In genomic region chr22:46096051-46096450, GRCh38 we compare ENCODE assay signal across 22 cellular contexts. TPM values are rescaled to one million over a fixed set of nuclear protein-coding genes. Genes with fewer than 3 reads are reported as not detected.
DNase-seq lines count a peak whose midpoint lies in the region; ATAC-seq and TF ChIP-seq lines count a peak whose summit lies in the region.
"Had no signal": no experiment of that assay in that cellular context is flagged by ENCODE, and none has a peak within 500 bp of the region (broad histone marks: within the 10 kb centered on the region; RNA-seq: fewer than 3 reads in every experiment).

No MANE protein-coding gene starts in this region.

- H3K4me1 ChIP-seq in left ventricle myocardium inferior, result peaks cover 100% of the 10 kb centered on the region
- peaks cover 43% of the 10 kb centered on the region for H3K4me1 ChIP-seq in fibroblast of lung (ENCODE audit: control insufficient read depth, extremely low read depth, insufficient read depth, low read length)
- peaks cover 24 to 94% (median 69%) of the 10 kb centered on the region in 6 donors for H3K4me1 ChIP-seq in spleen
- H3K4me1 ChIP-seq: SJCRH30 had no signal

- ATAC-seq in GM19455 (IDR thresholded peaks at IDR 0.05; ENCODE audit: unreplicated experiment) (no peak), HG03135 (IDR thresholded peaks at IDR 0.05; ENCODE audit: unreplicated experiment) (no peak), GM19467 (IDR thresholded peaks at IDR 0.05; ENCODE audit: unreplicated experiment) (no peak)
- ATAC-seq: activated T-cell treated with anti-CD3 and anti-CD28 coated beads, Interleukin-2, amount 50 U/mL, for 4 hours; left cardiac atrium had no signal

- intact Hi-C loops in left ventricle myocardium inferior (cut with micrococcal nuclease), result no loop called here
- intact Hi-C loops in cardiac septum (cut with DNase I), result no loop called here
- intact Hi-C loops in spleen (cut with DNase I; ENCODE audit: low total_unique reads), result no loop called here

- H3K27me3 ChIP-seq in left ventricle myocardium inferior (ENCODE audit: low read depth), result no peaks in the 10 kb centered on the region
- no peaks in the 10 kb centered on the region for H3K27me3 ChIP-seq in fibroblast of lung (ENCODE audit: control insufficient read depth, insufficient read depth, low read length)
- H3K27me3 ChIP-seq in spleen (replicated peaks in 1 of 7), result no peaks in the 10 kb centered on the region
- H3K27me3 ChIP-seq: neutrophil, Peyer's patch, SJCRH30, thyroid gland had no signal

- TF ChIP-seq CTCF in left ventricle myocardium inferior (IDR thresholded peaks at IDR 0.05; ENCODE audit: borderline replicate concordance) (no peak), fibroblast of lung (conservative IDR thresholded peaks at IDR 0.05 in 1 of 2, IDR thresholded peaks at IDR 0.05 in 1 of 2; ENCODE audit: low read depth in 1 of 2, low read length in 2 of 2) (no peak), spleen (IDR thresholded peaks at IDR 0.05 in 8 of 11, conservative IDR thresholded peaks at IDR 0.05 in 3 of 11) (no peak)

- peaks cover 7% of the 10 kb centered on the region for H4K20me1 ChIP-seq in fibroblast of lung (ENCODE audit: control insufficient read depth, extremely low read depth, insufficient read depth, low read length)

- H3K9me3 ChIP-seq in left ventricle myocardium inferior (replicated peaks) (no peaks in the 10 kb centered on the region), fibroblast of lung (ENCODE audit: control insufficient read depth, insufficient read depth, low read depth, low read length) (no peaks in the 10 kb centered on the region), spleen (no peaks in the 10 kb centered on the region)
- H3K9me3 ChIP-seq: neutrophil, Peyer's patch, SJCRH30, thyroid gland had no signal

- H3K27ac ChIP-seq in left ventricle myocardium inferior (replicated peaks) (peak overlapping the region; percentile 88), fibroblast of lung (ENCODE audit: insufficient read depth, low read length) (peak overlapping the region; percentile 29), spleen (peak overlapping the region in 5 of 8 donors; percentile 11 to 98 (median 45))
- H3K27ac ChIP-seq: neutrophil, SJCRH30 had no signal

- H3K9ac ChIP-seq in fibroblast of lung (ENCODE audit: insufficient read depth, low read length), result no peak overlapping the region

- no peak overlapping the region for H3K4me3 ChIP-seq in left ventricle myocardium inferior
- H3K4me3 ChIP-seq in fibroblast of lung (replicated peaks in 1 of 4; ENCODE audit: control extremely low read depth in 1 of 4, insufficient read depth in 1 of 4, low read depth in 3 of 4, low read length in 4 of 4), result no peak overlapping the region
- H3K4me3 ChIP-seq in spleen, result no peak overlapping the region
- H3K4me3 ChIP-seq: Peyer's patch, SJCRH30, thyroid gland had no signal

- no peak for TF ChIP-seq POLR2A in spleen (IDR thresholded peaks at IDR 0.05)

- DNase-seq in left ventricle myocardium inferior, result no peak
- DNase-seq in cardiac septum (ENCODE audit: low spot score), result no peak
- no peak for DNase-seq in fibroblast of lung (ENCODE audit: low read depth in 2 of 2)
- no peak for DNase-seq in spleen
- no peak for DNase-seq in EL
- DNase-seq: activated naive CD4-positive, alpha-beta T cell; activated T-cell treated with anti-CD3 and anti-CD28 coated beads, Interleukin-2, amount 50 U/mL, for 4 hours; AML-193; head of caudate nucleus; left cardiac atrium; mesendoderm; MV-4-11; NCI-H146; NCI-H526; Peyer's patch; SJCRH30; small intestine; thyroid gland had no signal

- H3K4me2 ChIP-seq in fibroblast of lung (ENCODE audit: extremely low read depth, insufficient read depth, low read length), result no peak overlapping the region

- no peak overlapping the region for H2AFZ ChIP-seq in fibroblast of lung (ENCODE audit: low read length)

- peaks cover 97% of the 10 kb centered on the region for H3K79me2 ChIP-seq in fibroblast of lung (ENCODE audit: control insufficient read depth, insufficient read depth, low read length)

- 67 to 86% (median 82%) methylated on average over 1 to 9 of the region's 9 CpGs for WGBS in spleen, 5 donors

- peaks cover 63% of the 10 kb centered on the region for H3K36me3 ChIP-seq in left ventricle myocardium inferior
- H3K36me3 ChIP-seq in fibroblast of lung (ENCODE audit: control insufficient read depth, insufficient read depth, low read length), result peaks cover 64% of the 10 kb centered on the region
- H3K36me3 ChIP-seq in spleen, result peaks cover 2 to 82% (median 43%) of the 10 kb centered on the region in 6 donors

RNA-seq across cellular contexts. Expression of gene PPARA, which starts 54.3 kb away (rescaled TPM):
- total RNA-seq in left ventricle myocardium inferior (101 TPM), cardiac septum (78.8 TPM), fibroblast of lung (14.6 and 17.5 TPM in 2 replicates), spleen (10 to 100 TPM; 21.2 to 40.9 (median 24.8) TPM)
- polyA plus RNA-seq in fibroblast of lung (7.9 and 10.2 TPM in 2 replicates), spleen (1 to 10 TPM; 2.0 to 5.8 (median 2.4) TPM)
- polyA plus RNA-seq in fibroblast of lung (2012), result 5.4 and 7.3 TPM in 2 replicates
- polyA minus RNA-seq in fibroblast of lung (ENCODE audit: low replicate concordance), result 17.7 and 19.3 TPM in 2 replicates

Comparison
In these comparisons a context has a peak if more than half of its experiments do, and no peak if none do; other contexts are left out.
1. H3K27ac ChIP-seq: peak in every context shown above with its lines; median percentile 88 in left ventricle myocardium inferior; 45 in spleen; 29 in fibroblast of lung.